ENCODE assay signal across 10 cellular contexts in the genomic region with DNA sequence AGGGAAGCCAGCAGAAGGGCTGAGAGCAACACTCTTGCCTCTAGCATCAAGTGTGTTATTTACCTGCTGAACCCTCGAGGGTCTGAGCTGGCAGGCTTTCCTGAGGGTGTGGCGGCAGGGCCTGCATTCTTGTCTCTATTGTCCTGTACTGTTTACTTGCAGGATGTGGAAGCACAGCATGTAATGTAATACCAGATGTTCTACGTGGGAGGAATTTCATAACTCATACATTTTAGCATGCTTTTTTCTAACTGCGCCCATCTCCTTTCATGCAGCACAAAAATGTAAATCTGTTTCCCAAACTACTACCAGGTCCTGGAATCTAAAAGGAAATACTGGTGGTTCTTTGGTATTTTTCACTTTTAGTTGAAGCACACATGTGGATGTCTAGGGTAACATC.
DNase-seq lines count a peak whose midpoint lies in the region; FAIRE-seq and TF ChIP-seq lines count a peak whose summit lies in the region.
"Had no signal": no experiment of that assay in that cellular context is flagged by ENCODE, and none has a peak within 500 bp of the region (broad histone marks: within the 10 kb centered on the region; RNA-seq: fewer than 3 reads in every experiment).

No MANE protein-coding gene starts in this region.

- no peak for FAIRE-seq in GM12892 (lab: Jason Lieb, UNC)

- H3K4me3 ChIP-seq in SJSA1 (no peak overlapping the region), left ventricle myocardium inferior (no peak overlapping the region), thyroid gland (replicated peaks in 1 of 3) (no peak overlapping the region)

- TF ChIP-seq POLR2A in thyroid gland (IDR thresholded peaks at IDR 0.05) (no peak), GM12892 (IDR thresholded peaks at IDR 0.05; ENCODE audit: low read depth, low read length) (no peak)

- WGBS in thyroid gland, 2 donors = 45 to 56% methylated on average over 4 of the region's 4 CpGs

- no peaks in the 10 kb centered on the region for H3K27me3 ChIP-seq in SJSA1 (replicated peaks)
- H3K27me3 ChIP-seq in left ventricle myocardium inferior (ENCODE audit: low read depth) = no peaks in the 10 kb centered on the region
- no peaks in the 10 kb centered on the region for H3K27me3 ChIP-seq in thyroid gland

- no peaks in the 10 kb centered on the region for H3K9me3 ChIP-seq in SJSA1 (replicated peaks)
- no peaks in the 10 kb centered on the region for H3K9me3 ChIP-seq in left ventricle myocardium inferior (replicated peaks)
- H3K9me3 ChIP-seq in thyroid gland = no peaks in the 10 kb centered on the region

- H3K4me1 ChIP-seq in SJSA1 (replicated peaks) (peaks cover 44% of the 10 kb centered on the region), left ventricle myocardium inferior (peaks cover 53% of the 10 kb centered on the region), thyroid gland (peaks cover 0 to 36% of the 10 kb centered on the region in 2 donors)

- H3K36me3 ChIP-seq in SJSA1 (peaks cover 4% of the 10 kb centered on the region), left ventricle myocardium inferior (peaks cover 38% of the 10 kb centered on the region), thyroid gland (peaks cover 0 to 8% of the 10 kb centered on the region in 2 donors)

- TF ChIP-seq CTCF in left ventricle myocardium inferior (IDR thresholded peaks at IDR 0.05; ENCODE audit: borderline replicate concordance) (no peak), thyroid gland (IDR thresholded peaks at IDR 0.05) (no peak)

- intact Hi-C loops in left ventricle myocardium inferior (cut with micrococcal nuclease) = loop anchor here (5.0 kb wide), 1 partner anchor 37 kb away; no protein-coding TSS in a partner anchor
- intact Hi-C loops in thyroid gland (cut with DNase I) = no loop called here

- H3K27ac ChIP-seq in SJSA1 (peak overlapping the region; percentile 71), left ventricle myocardium inferior (replicated peaks) (peak overlapping the region; percentile 85), thyroid gland (peak overlapping the region; percentile 29 to 71 (median 69))

- DNase-seq in HS-5 (ENCODE audit: low read depth) (peak; percentile 76), SJSA1 (ENCODE audit: low read depth in 1 of 2, low spot score in 2 of 2) (peak; percentile 60 to 67), left ventricle myocardium inferior (peak; percentile 56), thyroid gland (peak; percentile 49 to 59), NCI-H526 treated with DMSO at 0.1 percent for 48 hours (lab: John Stamatoyannopoulos, UW) (no peak), GM12892 (ENCODE audit: insufficient read length) (no peak)
- no peak for DNase-seq in activated CD4-positive, alpha-beta T cell treated with anti-CD3 and anti-CD28 coated beads, Interleukin-2, amount 50 U/mL, for 48 hours
- DNase-seq: activated naive CD4-positive, alpha-beta T cell treated with anti-CD3 and anti-CD28 coated beads for 36 hours; NCI-H1436 treated with DMSO at 0.1 percent for 48 hours; stimulated activated naive CD4-positive, alpha-beta T cell treated with Interleukin-2 at 50 U/mL for 16 hours had no signal

Comparison
In these comparisons a context has a peak if more than half of its experiments do, and no peak if none do; other contexts are left out.
1. DNase-seq: peak in HS-5 (single experiment), SJSA1 (2 of 2), left ventricle myocardium inferior (single experiment) and thyroid gland (2 of 2); none in NCI-H526 treated with DMSO at 0.1 percent for 48 hours (single experiment), GM12892 (single experiment) and activated CD4-positive, alpha-beta T cell treated with anti-CD3 and anti-CD28 coated beads, Interleukin-2, amount 50 U/mL, for 48 hours (0 of 2).
2. Peak in every context shown above with its lines, with median percentiles within 50 percentile points of each other: H3K27ac ChIP-seq.